Comparison of ENCODE assay signal across 1 cellular context in the genomic region with DNA sequence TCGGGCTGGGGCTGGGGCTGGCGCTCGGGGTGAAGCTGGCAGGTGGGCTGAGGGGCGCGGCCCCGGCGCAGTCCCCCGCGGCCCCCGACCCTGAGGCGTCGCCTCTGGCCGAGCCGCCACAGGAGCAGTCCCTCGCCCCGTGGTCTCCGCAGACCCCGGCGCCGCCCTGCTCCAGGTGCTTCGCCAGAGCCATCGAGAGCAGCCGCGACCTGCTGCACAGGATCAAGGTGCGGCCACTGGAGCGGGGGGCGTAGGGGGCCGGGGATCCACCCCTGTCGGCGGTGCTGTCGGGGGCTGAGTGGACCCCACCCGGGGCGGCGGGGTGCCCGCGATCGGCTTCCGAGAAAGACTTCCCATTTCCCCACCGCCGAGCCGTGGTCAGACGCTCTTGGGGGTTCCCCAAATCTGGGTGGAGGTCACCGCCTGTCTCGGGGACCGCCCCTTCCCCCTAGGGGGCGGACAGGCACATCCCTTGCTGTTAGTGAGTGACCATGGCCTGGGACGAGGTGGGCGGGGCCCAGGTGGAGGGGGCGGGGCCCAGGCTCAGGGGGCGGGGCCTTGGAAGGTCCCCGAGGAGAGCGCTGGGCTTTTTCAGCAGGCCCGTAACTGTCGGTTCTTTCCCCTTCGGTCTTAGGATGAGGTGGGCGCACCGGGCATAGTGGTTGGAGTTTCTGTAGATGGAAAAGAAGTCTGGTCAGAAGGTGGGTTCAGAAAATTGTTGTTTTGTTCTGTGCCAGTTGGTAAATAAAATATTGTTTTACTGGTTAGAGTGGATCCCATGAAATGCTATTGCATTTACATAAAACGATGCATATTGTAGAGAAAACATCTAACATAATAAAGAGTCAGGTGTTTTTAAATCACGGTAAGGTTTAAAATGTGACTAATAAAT.
TF ChIP-seq lines count a peak whose summit lies in the region.

No MANE protein-coding gene starts in this region.

TF ChIP-seq in HCT116, 20 proteins besides CTCF, POLR2A, EP300 and RAD21 (continued from another document):
- TF ChIP-seq, protein P1, sequence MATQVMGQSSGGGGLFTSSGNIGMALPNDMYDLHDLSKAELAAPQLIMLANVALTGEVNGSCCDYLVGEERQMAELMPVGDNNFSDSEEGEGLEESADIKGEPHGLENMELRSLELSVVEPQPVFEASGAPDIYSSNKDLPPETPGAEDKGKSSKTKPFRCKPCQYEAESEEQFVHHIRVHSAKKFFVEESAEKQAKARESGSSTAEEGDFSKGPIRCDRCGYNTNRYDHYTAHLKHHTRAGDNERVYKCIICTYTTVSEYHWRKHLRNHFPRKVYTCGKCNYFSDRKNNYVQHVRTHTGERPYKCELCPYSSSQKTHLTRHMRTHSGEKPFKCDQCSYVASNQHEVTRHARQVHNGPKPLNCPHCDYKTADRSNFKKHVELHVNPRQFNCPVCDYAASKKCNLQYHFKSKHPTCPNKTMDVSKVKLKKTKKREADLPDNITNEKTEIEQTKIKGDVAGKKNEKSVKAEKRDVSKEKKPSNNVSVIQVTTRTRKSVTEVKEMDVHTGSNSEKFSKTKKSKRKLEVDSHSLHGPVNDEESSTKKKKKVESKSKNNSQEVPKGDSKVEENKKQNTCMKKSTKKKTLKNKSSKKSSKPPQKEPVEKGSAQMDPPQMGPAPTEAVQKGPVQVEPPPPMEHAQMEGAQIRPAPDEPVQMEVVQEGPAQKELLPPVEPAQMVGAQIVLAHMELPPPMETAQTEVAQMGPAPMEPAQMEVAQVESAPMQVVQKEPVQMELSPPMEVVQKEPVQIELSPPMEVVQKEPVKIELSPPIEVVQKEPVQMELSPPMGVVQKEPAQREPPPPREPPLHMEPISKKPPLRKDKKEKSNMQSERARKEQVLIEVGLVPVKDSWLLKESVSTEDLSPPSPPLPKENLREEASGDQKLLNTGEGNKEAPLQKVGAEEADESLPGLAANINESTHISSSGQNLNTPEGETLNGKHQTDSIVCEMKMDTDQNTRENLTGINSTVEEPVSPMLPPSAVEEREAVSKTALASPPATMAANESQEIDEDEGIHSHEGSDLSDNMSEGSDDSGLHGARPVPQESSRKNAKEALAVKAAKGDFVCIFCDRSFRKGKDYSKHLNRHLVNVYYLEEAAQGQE (IDR thresholded peaks at IDR 0.05; ENCODE audit: low read depth) = no peak
- TF ChIP-seq TCF7L2 (IDR thresholded peaks at IDR 0.05; ENCODE audit: borderline replicate concordance, extremely low read depth, insufficient read depth, insufficient read length) = no peak
- no peak for TF ChIP-seq SRF (IDR thresholded peaks at IDR 0.05; ENCODE audit: low read depth)
- TF ChIP-seq ELF1 (IDR thresholded peaks at IDR 0.05; ENCODE audit: borderline replicate concordance, low read depth) = no peak
- TF ChIP-seq ZFX (IDR thresholded peaks at IDR 0.05) = no peak
- TF ChIP-seq, protein P2, sequence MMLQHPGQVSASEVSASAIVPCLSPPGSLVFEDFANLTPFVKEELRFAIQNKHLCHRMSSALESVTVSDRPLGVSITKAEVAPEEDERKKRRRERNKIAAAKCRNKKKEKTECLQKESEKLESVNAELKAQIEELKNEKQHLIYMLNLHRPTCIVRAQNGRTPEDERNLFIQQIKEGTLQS (IDR thresholded peaks at IDR 0.05) = no peak
- no peak for TF ChIP-seq CEBPB (IDR thresholded peaks at IDR 0.05; ENCODE audit: low read depth)
- no peak for TF ChIP-seq EZH2phosphoT487 (IDR thresholded peaks at IDR 0.05; ENCODE audit: borderline replicate concordance)
- TF ChIP-seq, protein P3, sequence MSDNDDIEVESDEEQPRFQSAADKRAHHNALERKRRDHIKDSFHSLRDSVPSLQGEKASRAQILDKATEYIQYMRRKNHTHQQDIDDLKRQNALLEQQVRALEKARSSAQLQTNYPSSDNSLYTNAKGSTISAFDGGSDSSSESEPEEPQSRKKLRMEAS (IDR thresholded peaks at IDR 0.05) = no peak
- TF ChIP-seq SP1 (IDR thresholded peaks at IDR 0.05; ENCODE audit: low read depth) = no peak
